ENCODE assay signal across 14 cellular contexts in genomic region chr6:56807335-56807991, GRCh38.
DNase-seq lines count a peak whose midpoint lies in the region; ATAC-seq, FAIRE-seq and TF ChIP-seq lines count a peak whose summit lies in the region.
"Had no signal": no experiment of that assay in that cellular context is flagged by ENCODE, and none has a peak within 500 bp of the region (broad histone marks: within the 10 kb centered on the region; RNA-seq: fewer than 3 reads in every experiment).

No MANE protein-coding gene starts in this region.

- intact Hi-C loops in upper lobe of right lung (cut with DNase I), result no loop called here

- H3K4me1 ChIP-seq in osteoblast (ENCODE audit: insufficient read depth, low read length), result peaks cover 70% of the 10 kb centered on the region
- H3K4me1 ChIP-seq in upper lobe of right lung, result no peaks in the 10 kb centered on the region

- H3K4me2 ChIP-seq in osteoblast (ENCODE audit: insufficient read depth, low read length), result peak overlapping the region; percentile 3

- TF ChIP-seq CTCF in osteoblast (IDR thresholded peaks at IDR 0.05; ENCODE audit: extremely low read depth, low read depth, low read length) (no peak), upper lobe of right lung (IDR thresholded peaks at IDR 0.05) (no peak)

- FAIRE-seq in GM12892 (lab: Jason Lieb, UNC), result peak; percentile 69

- H2AFZ ChIP-seq in osteoblast (ENCODE audit: low read length), result no peak overlapping the region

- peaks cover 91% of the 10 kb centered on the region for H3K79me2 ChIP-seq in osteoblast (ENCODE audit: insufficient read depth, low read length)

- H3K9me3 ChIP-seq in osteoblast (ENCODE audit: low read depth, low read length), result no peaks in the 10 kb centered on the region
- no peaks in the 10 kb centered on the region for H3K9me3 ChIP-seq in upper lobe of right lung

- H3K36me3 ChIP-seq in osteoblast (ENCODE audit: insufficient read depth, low read length), result peaks cover 4% of the 10 kb centered on the region
- H3K36me3 ChIP-seq in upper lobe of right lung, result no peaks in the 10 kb centered on the region

- no peaks in the 10 kb centered on the region for H3K27me3 ChIP-seq in osteoblast (ENCODE audit: insufficient read depth, low read length)
- H3K27me3 ChIP-seq in upper lobe of right lung, result no peaks in the 10 kb centered on the region
- H3K27me3 ChIP-seq: dorsolateral prefrontal cortex had no signal

- H3K4me3 ChIP-seq in osteoblast (ENCODE audit: insufficient read depth, low read length) (no peak overlapping the region), upper lobe of right lung (no peak overlapping the region)
- H3K4me3 ChIP-seq: dorsolateral prefrontal cortex, lung had no signal

- TF ChIP-seq POLR2A in GM12892 (IDR thresholded peaks at IDR 0.05; ENCODE audit: low read depth, low read length), result no peak

- H4K20me1 ChIP-seq in osteoblast (ENCODE audit: insufficient read depth, low read length), result peaks cover 9% of the 10 kb centered on the region

- DNase-seq in GM12892 (ENCODE audit: insufficient read length) (no peak), NCI-H69 (lab: John Stamatoyannopoulos, UW) (peak; percentile 94), fibroblast of gingiva (ENCODE audit: low read depth) (peak; percentile 72), osteoblast (ENCODE audit: insufficient read length, low spot score, missing footprints) (no peak), upper lobe of right lung (no peak), NAMALWA (ENCODE audit: low spot score) (no peak)
- DNase-seq: activated naive CD4-positive, alpha-beta T cell treated with anti-CD3 and anti-CD28 coated beads, Interleukin-2, amount 50 U/mL, for 16 hours; dorsolateral prefrontal cortex; NCI-H1930; NCI-H510A; stimulated activated CD4-positive, alpha-beta T cell treated with anti-CD3 and anti-CD28 coated beads, Interleukin-1b, Interleukin-23, amount 100 ng/mL, for 48 hours had no signal

- no peak for ATAC-seq in esophagus mucosa
- no peak for ATAC-seq in GM18870 (IDR thresholded peaks at IDR 0.05; ENCODE audit: unreplicated experiment)
- ATAC-seq in upper lobe of right lung, result no peak

- H3K27ac ChIP-seq in osteoblast (ENCODE audit: low read depth, low read length) (peak overlapping the region; percentile 88), upper lobe of right lung (no peak overlapping the region)

Comparison
In these comparisons a context has a peak if more than half of its experiments do, and no peak if none do; other contexts are left out.
1. DNase-seq: peak in NCI-H69 (single experiment) and fibroblast of gingiva (single experiment); none in GM12892 (single experiment), osteoblast (single experiment), upper lobe of right lung (single experiment) and NAMALWA (single experiment).